ENCODE assay signal across 8 cellular contexts in genomic region chr5:101678494-101679193, GRCh38.
DNase-seq lines count a peak whose midpoint lies in the region; ATAC-seq and TF ChIP-seq lines count a peak whose summit lies in the region.

No MANE protein-coding gene starts in this region.

- no peaks in the 10 kb centered on the region for H3F3A ChIP-seq in PC-9 (ENCODE audit: insufficient read depth, low read depth)

- H3K27ac ChIP-seq in DND-41 (ENCODE audit: low read length), result no peak overlapping the region
- no peak overlapping the region for H3K27ac ChIP-seq in PC-9
- H3K27ac ChIP-seq in right cardiac atrium (ENCODE audit: low read length), result no peak overlapping the region

- H3K79me2 ChIP-seq in DND-41 (ENCODE audit: insufficient read depth, low read length) (no peaks in the 10 kb centered on the region), PC-9 (ENCODE audit: low read depth) (no peaks in the 10 kb centered on the region)

- H3K4me3 ChIP-seq in DND-41 (ENCODE audit: low read depth in 1 of 2, low read length in 2 of 2) (no peak overlapping the region), PC-9 (no peak overlapping the region), adipocyte (ENCODE audit: low read length) (no peak overlapping the region), right cardiac atrium (ENCODE audit: low read length) (no peak overlapping the region), retinal pigment epithelial cell (ENCODE audit: low read length) (peak overlapping the region; percentile 20)

- H3K4me2 ChIP-seq in DND-41 (ENCODE audit: insufficient read depth, low read length), result peak overlapping the region; percentile 29; the same call in 1 of the 2 replicates
- H3K4me2 ChIP-seq in PC-9, result peak overlapping the region; percentile 41

- CTCF ChIA-PET in PC-9 (lab: Charles Lee), result interaction anchor here (0.6 kb wide), 2 partner anchors 15 to 219 kb away, joined by 3 read pairs; no protein-coding TSS in a partner anchor

- H3K27me3 ChIP-seq in DND-41 (ENCODE audit: insufficient read depth, low read length, poor library complexity), result no peaks in the 10 kb centered on the region
- no peaks in the 10 kb centered on the region for H3K27me3 ChIP-seq in PC-9 (ENCODE audit: insufficient read depth, low read depth)
- H3K27me3 ChIP-seq in adipocyte (replicated peaks; ENCODE audit: control insufficient read depth, insufficient read depth, low read length), result no peaks in the 10 kb centered on the region
- H3K27me3 ChIP-seq in right cardiac atrium (ENCODE audit: control insufficient read depth, insufficient read depth), result no peaks in the 10 kb centered on the region

- H4K20me1 ChIP-seq in DND-41 (ENCODE audit: insufficient read depth, low read length) (no peaks in the 10 kb centered on the region), PC-9 (ENCODE audit: insufficient read depth) (no peaks in the 10 kb centered on the region)

- H3K4me1 ChIP-seq in DND-41 (ENCODE audit: insufficient read depth, low read length) (peaks cover 3% of the 10 kb centered on the region), PC-9 (replicated peaks; ENCODE audit: insufficient read depth) (no peaks in the 10 kb centered on the region), adipocyte (ENCODE audit: control insufficient read depth, insufficient read depth, low read length) (peaks cover 30% of the 10 kb centered on the region), right cardiac atrium (ENCODE audit: control insufficient read depth, insufficient read depth, low read length) (no peaks in the 10 kb centered on the region)

- TF ChIP-seq CTCF in DND-41 (IDR thresholded peaks at IDR 0.05; ENCODE audit: borderline replicate concordance, extremely low read depth, low read length, poor library complexity, severe bottlenecking) (peak; percentile 95), PC-9 (conservative IDR thresholded peaks at IDR 0.05) (peak; percentile 86), retinal pigment epithelial cell (conservative IDR thresholded peaks at IDR 0.05; ENCODE audit: low read depth, low read length) (peak; percentile 93)

- H3K9me3 ChIP-seq in DND-41 (ENCODE audit: insufficient read depth, low read length, severe bottlenecking) (no peaks in the 10 kb centered on the region), PC-9 (ENCODE audit: insufficient read depth, low read depth) (no peaks in the 10 kb centered on the region), adipocyte (ENCODE audit: control insufficient read depth, low read length) (no peaks in the 10 kb centered on the region), right cardiac atrium (ENCODE audit: control insufficient read depth, low read length) (no peaks in the 10 kb centered on the region)

- no TSS peak for BruUV-seq in PC-9 (replicated peaks; lab: Mats Ljungman, UMichigan)

- H3K36me3 ChIP-seq in DND-41 (ENCODE audit: insufficient read depth, low read length) (no peaks in the 10 kb centered on the region), PC-9 (ENCODE audit: low read depth) (no peaks in the 10 kb centered on the region), adipocyte (ENCODE audit: control insufficient read depth, insufficient read depth, low read length, severe bottlenecking) (no peaks in the 10 kb centered on the region)

- POLR2A ChIA-PET in PC-9 (lab: Charles Lee; ENCODE audit: unreplicated experiment), result no interaction called here

- H3K9ac ChIP-seq in DND-41 (ENCODE audit: low read depth, low read length), result no peak overlapping the region
- H3K9ac ChIP-seq in adipocyte (ENCODE audit: low read length), result no peak overlapping the region

- peak; percentile 59 for DNase-seq in DND-41
- DNase-seq in PC-9, result peak; percentile 39 to 48
- DNase-seq in adipocyte (ENCODE audit: low read depth), result peak; percentile 79
- DNase-seq in right cardiac atrium, result peak; percentile 18 to 31 (median 25)
- peak; percentile 11 for DNase-seq in retinal pigment epithelial cell (ENCODE audit: low read depth)
- no peak for DNase-seq in KG1 (lab: John Stamatoyannopoulos, UW)

- H2AFZ ChIP-seq in DND-41 (ENCODE audit: low read depth, low read length) (no peak overlapping the region), PC-9 (0 out of 2 replicates have a peak overlapping the region, but pooled peaks have one; percentile 40)

- no peaks in the 10 kb centered on the region for H3K9me2 ChIP-seq in PC-9 (ENCODE audit: insufficient read depth)

- ATAC-seq in DND-41 (ENCODE audit: insufficient read depth, low read depth) (peak; percentile 79), GM19455 (IDR thresholded peaks at IDR 0.05; ENCODE audit: unreplicated experiment) (peak; percentile 70), HG03571 (IDR thresholded peaks at IDR 0.05; ENCODE audit: unreplicated experiment) (peak; percentile 84), right cardiac atrium (peak; percentile 59 to 63)

- intact Hi-C loops in PC-9 (cut with micrococcal nuclease; ENCODE audit: unreplicated experiment) (loop anchor here (5.0 kb wide), 1 partner anchor 1201 kb away; no protein-coding TSS in a partner anchor), right cardiac atrium (cut with DNase I) (no loop called here)

- 8% methylated on average over 7 of the region's 7 CpGs for WGBS in right cardiac atrium
